6 cellular contexts compared by ENCODE assay signal in the genomic region with DNA sequence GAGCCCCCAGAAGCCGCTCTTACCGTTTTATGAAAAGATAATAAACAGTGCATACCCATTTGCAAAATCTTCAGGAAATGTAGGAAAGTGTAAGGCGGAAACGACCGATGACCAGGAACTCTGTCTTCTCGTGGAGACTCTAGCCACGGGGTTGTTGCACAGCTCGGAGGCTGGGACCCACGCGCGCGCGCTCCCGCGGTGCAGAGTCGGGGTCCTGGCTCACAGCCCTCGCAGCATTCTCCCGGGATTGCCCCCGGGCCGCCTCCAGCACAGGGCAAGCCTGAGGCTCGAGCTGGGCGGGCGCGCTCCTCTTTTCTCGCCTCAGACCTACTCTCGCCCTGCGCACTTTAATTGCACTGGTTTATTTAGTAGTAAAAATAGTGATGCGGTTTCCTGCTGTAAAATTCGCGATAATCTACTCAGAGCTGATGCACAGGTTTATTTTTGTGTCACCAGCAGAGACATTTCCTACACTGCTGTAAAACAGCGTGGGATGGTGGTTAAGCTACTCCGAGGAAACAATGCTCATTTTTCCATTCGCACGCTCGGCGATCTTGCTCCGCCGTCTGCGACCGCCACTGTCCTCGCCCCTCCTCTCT. TPM values are rescaled to one million over a fixed set of nuclear protein-coding genes. Genes with fewer than 3 reads are reported as not detected.
DNase-seq lines count a peak whose midpoint lies in the region; ATAC-seq and TF ChIP-seq lines count a peak whose summit lies in the region.

No MANE protein-coding gene starts in this region.

- 0 to 1% (median 0%) methylated on average over 41 of the region's 41 CpGs for WGBS in heart left ventricle, 4 donors

- H3K4me3 ChIP-seq in heart left ventricle = peak overlapping the region; percentile 61 to 93 (median 83)

- TF ChIP-seq POLR2A in heart left ventricle (IDR thresholded peaks at IDR 0.05) = no peak

- ATAC-seq in heart left ventricle (peak in 1 of 4 donors; percentile 1), GM18519 (IDR thresholded peaks at IDR 0.05; ENCODE audit: low FRiP score, unreplicated experiment) (no peak)

- peaks cover 0 to 43% (median 16%) of the 10 kb centered on the region in 12 donors for H3K4me1 ChIP-seq in heart left ventricle

- intact Hi-C loops in heart left ventricle (cut with DNase I) = loop anchor here in 6 of 10 donors (2.0 to 10.0 kb wide), 8 partner anchors 17 to 405 kb away; partner anchors contain the start of genes TRIM52 (in 4 of the 6), TRIM41 (in 3 of the 6), MGAT1 (in 1 of the 6) and ZFP62 (in 1 of the 6)

- DNase-seq in activated CD4-positive, CD25-positive, alpha-beta regulatory T cell treated with anti-CD3 and anti-CD28 coated beads, Interleukin-2, amount 50 U/mL, for 72 hours = peak; percentile 41
- DNase-seq in heart left ventricle (peak in 2 of 5 donors; percentile 48 to 49), COLO829 (ENCODE audit: low spot score) (no peak)
- peak; percentile 48 for DNase-seq in stimulated activated CD8-positive, alpha-beta memory T cell treated with anti-CD3 and anti-CD28 coated beads, Interleukin-4, amount 100 ng/mL, for 24 hours (ENCODE audit: low read depth)

- H3K27ac ChIP-seq in C4-2B (peak overlapping the region; percentile 60), heart left ventricle (peak overlapping the region in 11 of 12 donors; percentile 38 to 97 (median 90))

- no peaks in the 10 kb centered on the region for H3K9me3 ChIP-seq in heart left ventricle

- TF ChIP-seq CTCF in C4-2B (conservative IDR thresholded peaks at IDR 0.05) (no peak), heart left ventricle (IDR thresholded peaks at IDR 0.05) (no peak)

- no peaks in the 10 kb centered on the region for H3K27me3 ChIP-seq in heart left ventricle

- no peaks in the 10 kb centered on the region for H3K36me3 ChIP-seq in heart left ventricle

RNA-seq across cellular contexts. Expression of gene TRIM7, which starts 15.5 kb away (rescaled TPM):
- 10 to 100 TPM in 1 of 9 donors, 1 to 10 TPM in 8; 3.7 to 10.2 (median 6.7) TPM for total RNA-seq in heart left ventricle
- 10 to 100 TPM in 1 of 2 donors, 1 to 10 TPM in 1; 3.6 to 11.0 TPM for polyA plus RNA-seq in heart left ventricle

RNA-seq across cellular contexts. Expression of gene TRIM41, which starts 33.6 kb away (rescaled TPM):
- total RNA-seq in heart left ventricle = 10 to 100 TPM; 12.3 to 27.3 (median 23.9) TPM
- 10 to 100 TPM; 20.2 TPM for polyA plus RNA-seq in heart left ventricle

RNA-seq across cellular contexts. Expression of gene OR2V2, which starts 42.1 kb away (rescaled TPM):
- total RNA-seq in heart left ventricle = not detected
- not detected for polyA plus RNA-seq in heart left ventricle

RNA-seq across cellular contexts. Expression of gene RACK1, which starts 54.2 kb away (rescaled TPM):
- 1,000 to 10,000 TPM in 2 of 9 donors, 100 to 1,000 TPM in 7; 560 to 1,237 (median 771) TPM for total RNA-seq in heart left ventricle
- 1,000 to 10,000 TPM in 1 of 2 donors, 100 to 1,000 TPM in 1; 876 to 2,287 TPM for polyA plus RNA-seq in heart left ventricle

RNA-seq across cellular contexts. Expression of gene OR2V1, which starts 58.5 kb away (rescaled TPM):
- total RNA-seq in heart left ventricle = not detected
- not detected for polyA plus RNA-seq in heart left ventricle
